In the genomic region with DNA sequence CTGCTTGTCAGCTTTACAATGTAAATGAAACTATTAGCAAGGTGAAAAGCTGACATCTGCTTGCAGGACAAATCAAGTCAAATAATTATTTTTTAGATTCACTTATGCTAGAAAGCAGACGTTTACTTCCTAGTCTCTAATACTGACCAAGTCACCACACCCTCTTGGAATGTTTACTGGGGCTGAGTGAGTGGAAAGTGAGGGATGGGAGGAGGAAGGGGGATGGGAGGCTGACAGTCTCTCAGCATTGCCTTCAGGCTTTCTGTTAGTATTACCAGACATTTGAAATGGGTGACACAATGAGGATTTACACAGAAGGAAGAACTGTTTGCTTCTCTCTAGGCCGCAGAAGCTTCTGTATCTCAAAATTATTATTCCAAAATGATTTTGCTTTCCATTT, we compare ENCODE assay signal across 11 cellular contexts.
A peak's percentile ranks its signal among the peaks of the same experiment; 100 is the strongest.
DNase-seq lines count a peak whose midpoint lies in the region; ATAC-seq, FAIRE-seq and TF ChIP-seq lines count a peak whose summit lies in the region.
"Had no signal": no experiment of that assay in that cellular context is flagged by ENCODE, and none has a peak within 500 bp of the region (broad histone marks: within the 10 kb centered on the region; RNA-seq: fewer than 3 reads in every experiment).

No MANE protein-coding gene starts in this region.

- peak overlapping the region; percentile 80 for H2BK120ac ChIP-seq in mesendoderm (ENCODE audit: low read depth, low read length)

- RAD21 ChIA-PET in GM12878 (lab: Charles Lee; ENCODE audit: unreplicated experiment): interaction anchor here (1.9 kb wide), 1 partner anchor 43 kb away, joined by 8 read pairs; no protein-coding TSS in a partner anchor

- TF ChIP-seq EP300 in GM12878 (IDR thresholded peaks at IDR 0.05; ENCODE audit: borderline replicate concordance in 1 of 2, control insufficient read depth in 1 of 2, low read depth in 2 of 2, low read length in 2 of 2): no peak

- in situ Hi-C loops in GM12878 (cut with MboI): no loop called here

- H3K79me1 ChIP-seq in mesendoderm (ENCODE audit: low read length): no peaks in the 10 kb centered on the region

- H3K18ac ChIP-seq in mesendoderm (ENCODE audit: low read length): no peak overlapping the region

- peak overlapping the region; percentile 21; the same call in 1 of the 2 replicates for H2AFZ ChIP-seq in GM12878 (ENCODE audit: control insufficient read depth, low read depth, low read length)

- SMC1A ChIA-PET in GM12878 (lab: Charles Lee; ENCODE audit: uncharacterized antibody, unreplicated experiment): interaction anchor here (1.4 to 3.9 kb wide), 7 partner anchors 11 to 77 kb away, joined by 3 to 23 read pairs (median 11); no protein-coding TSS in a partner anchor

- H3K23ac ChIP-seq in mesendoderm (ENCODE audit: low read length): no peak overlapping the region

- intact Hi-C loops in GM12878 (cut with micrococcal nuclease; ENCODE audit: unreplicated experiment): no loop called here

- H4K8ac ChIP-seq in mesendoderm (ENCODE audit: low read depth, low read length): no peak overlapping the region

- H3K9ac ChIP-seq in BLaER1 treated with 17β-estradiol and CSF1 and Interleukin-3, amounts not matched to agents 10 nM and 100 nM: no peak overlapping the region
- no peak overlapping the region for H3K9ac ChIP-seq in GM12878 (ENCODE audit: control insufficient read depth, insufficient read depth, low read length)
- H3K9ac ChIP-seq in mesendoderm (ENCODE audit: low read length): no peak overlapping the region

- H3K27me3 ChIP-seq in BLaER1 treated with 17β-estradiol and CSF1 and Interleukin-3, amounts not matched to agents 10 nM and 100 nM: no peaks in the 10 kb centered on the region
- no peaks in the 10 kb centered on the region for H3K27me3 ChIP-seq in GM12878 (replicated peaks in 1 of 2; ENCODE audit: control insufficient read depth in 2 of 2, insufficient read depth in 2 of 2, low read length in 1 of 2)
- H3K27me3 ChIP-seq in mesendoderm (ENCODE audit: insufficient read depth, low read length, poor library complexity): no peaks in the 10 kb centered on the region

- H3K36me3 ChIP-seq in BLaER1 treated with 17β-estradiol and CSF1 and Interleukin-3, amounts not matched to agents 10 nM and 100 nM: peaks cover 0 to 10% (median 0%) of the 10 kb centered on the region in 11 experiments; a peak in 1 of 22 replicates
- no peaks in the 10 kb centered on the region for H3K36me3 ChIP-seq in GM12878 (ENCODE audit: control insufficient read depth in 2 of 2, insufficient read depth in 2 of 2, low read length in 1 of 2)
- no peaks in the 10 kb centered on the region for H3K36me3 ChIP-seq in mesendoderm (ENCODE audit: control insufficient read depth, insufficient read depth, low read length)

- H3K4me1 ChIP-seq in BLaER1 treated with 17β-estradiol and CSF1 and Interleukin-3, amounts not matched to agents 10 nM and 100 nM: peaks cover 10 to 50% (median 42%) of the 10 kb centered on the region in 10 experiments; a peak in 19 of 20 replicates
- H3K4me1 ChIP-seq in GM12878 (ENCODE audit: control insufficient read depth, insufficient read depth, low read length) (peaks cover 17% of the 10 kb centered on the region), mesendoderm (ENCODE audit: control insufficient read depth, low read depth, low read length) (peaks cover 2% of the 10 kb centered on the region)

- POLR2A ChIA-PET in GM12878 (lab: Charles Lee): interaction anchor here (1.2 kb wide), 1 partner anchor 28 kb away, joined by 3 read pairs; no protein-coding TSS in a partner anchor

- no TSS peak for BruUV-seq in GM12878 (replicated peaks; lab: Mats Ljungman, UMichigan)

- no peak overlapping the region for H4K5ac ChIP-seq in mesendoderm (ENCODE audit: low read length)

- H2AK5ac ChIP-seq in mesendoderm (ENCODE audit: low read length): no peak overlapping the region

- CTCF ChIA-PET in GM12878 (lab: Yijun Ruan, JAX): interaction anchor here (1.8 kb wide), 1 partner anchor 11 kb away, joined by 4 read pairs; no protein-coding TSS in a partner anchor

- no peak overlapping the region for H3K4me3 ChIP-seq in BLaER1 treated with 17β-estradiol and CSF1 and Interleukin-3, amounts not matched to agents 10 nM and 100 nM
- H3K4me3 ChIP-seq in GM12878 (no peak overlapping the region), mesendoderm (ENCODE audit: low read length) (no peak overlapping the region)

- no peak for TF ChIP-seq POLR2A in GM12878 (IDR thresholded peaks at IDR 0.05; ENCODE audit: low read depth, low read length)

- peak overlapping the region; percentile 63 for H3K56ac ChIP-seq in mesendoderm (ENCODE audit: low read length)

- H3K9me3 ChIP-seq in BLaER1 treated with 17β-estradiol and CSF1 and Interleukin-3, amounts not matched to agents 10 nM and 100 nM (replicated peaks in 1 of 11): peaks cover 35 to 52% (median 44%) of the 10 kb centered on the region in 11 experiments
- peaks cover 7% of the 10 kb centered on the region; the same call in 1 of the 3 replicates for H3K9me3 ChIP-seq in GM12878 (replicated peaks; ENCODE audit: control insufficient read depth, insufficient read depth, low read length)

- peak; percentile 54 for DNase-seq in HuH-7 (ENCODE audit: low spot score)
- no peak for DNase-seq in GM12878 (ENCODE audit: low read depth, low spot score)
- DNase-seq in mesendoderm: peak; percentile 87
- no peak for DNase-seq in cerebellar cortex (ENCODE audit: low spot score)
- DNase-seq: natural killer cell; stimulated activated CD4-positive, alpha-beta T cell treated with anti-CD3 and anti-CD28 coated beads, Interleukin-1b, Interleukin-23, amount 100 ng/mL, for 48 hours had no signal

- no peak overlapping the region for H3K4ac ChIP-seq in mesendoderm (ENCODE audit: low read depth, low read length)

- no peaks in the 10 kb centered on the region for H3K79me2 ChIP-seq in GM12878 (ENCODE audit: control insufficient read depth, insufficient read depth, low read length)
- H3K79me2 ChIP-seq in mesendoderm (ENCODE audit: control insufficient read depth, insufficient read depth, low read length): no peaks in the 10 kb centered on the region

- no peak overlapping the region for H3K27ac ChIP-seq in BLaER1 treated with 17β-estradiol and CSF1 and Interleukin-3, amounts not matched to agents 10 nM and 100 nM
- H3K27ac ChIP-seq in GM12878 (ENCODE audit: control insufficient read depth, insufficient read depth) (no peak overlapping the region), mesendoderm (ENCODE audit: low read depth, low read length) (no peak overlapping the region)

- no peak overlapping the region for H2BK5ac ChIP-seq in mesendoderm (ENCODE audit: low read length)

- peak; percentile 31 for FAIRE-seq in GM12878 (lab: Jason Lieb, UNC)
- FAIRE-seq: H54 had no signal

- no peak overlapping the region for H2BK15ac ChIP-seq in mesendoderm (replicated peaks; ENCODE audit: low read depth)

- ATAC-seq in GM12878 (no peak), HG03097 (IDR thresholded peaks at IDR 0.05; ENCODE audit: low FRiP score, unreplicated experiment) (no peak), HG03571 (IDR thresholded peaks at IDR 0.05; ENCODE audit: unreplicated experiment) (no peak), GM19455 (IDR thresholded peaks at IDR 0.05; ENCODE audit: unreplicated experiment) (no peak)
- ATAC-seq: natural killer cell had no signal

- no peaks in the 10 kb centered on the region for H4K20me1 ChIP-seq in BLaER1 treated with 17β-estradiol and CSF1 and Interleukin-3, amounts not matched to agents 10 nM and 100 nM
- no peaks in the 10 kb centered on the region for H4K20me1 ChIP-seq in GM12878 (ENCODE audit: control insufficient read depth, insufficient read depth)

- whole genome bisulfite sequencing in GM12878 (ENCODE audit: insufficient coverage, insufficient replicate concordance, low lambda C conversion rate, missing lambda C conversion rate): 100% methylated on average over 2 of the region's 2 CpGs
- WGBS in mesendoderm (ENCODE audit: extremely low coverage, insufficient coverage, low lambda C conversion rate): no CpG with 5 or more reads among the region's 2 CpGs

- TF ChIP-seq CTCF in GM12878 (IDR thresholded peaks at IDR 0.05 in 2 of 3, conservative IDR thresholded peaks at IDR 0.05 in 1 of 3; ENCODE audit: control insufficient read depth in 2 of 3, extremely low read depth in 1 of 3, insufficient read depth in 1 of 3, low read depth in 3 of 3, low read length in 3 of 3): no peak

- no peak for TF ChIP-seq RAD21 in GM12878 (IDR thresholded peaks at IDR 0.05; ENCODE audit: insufficient read depth, low read depth, low read length)

- peak overlapping the region in 6 of 11 experiments; percentile 57 to 88 (median 76); a peak in 10 of 22 replicates for H3K4me2 ChIP-seq in BLaER1 treated with 17β-estradiol and CSF1 and Interleukin-3, amounts not matched to agents 10 nM and 100 nM
- H3K4me2 ChIP-seq in GM12878 (ENCODE audit: control insufficient read depth, insufficient read depth) (no peak overlapping the region), mesendoderm (ENCODE audit: low read length) (no peak overlapping the region)

TF ChIP-seq in GM12878, 131 proteins besides CTCF, POLR2A, EP300 and RAD21 (continues in another document):
- TF ChIP-seq KDM1A (IDR thresholded peaks at IDR 0.05; ENCODE audit: borderline replicate concordance) (no peak), NRF1 (conservative IDR thresholded peaks at IDR 0.05; ENCODE audit: low read depth, low read length) (no peak)
- TF ChIP-seq, protein P1, sequence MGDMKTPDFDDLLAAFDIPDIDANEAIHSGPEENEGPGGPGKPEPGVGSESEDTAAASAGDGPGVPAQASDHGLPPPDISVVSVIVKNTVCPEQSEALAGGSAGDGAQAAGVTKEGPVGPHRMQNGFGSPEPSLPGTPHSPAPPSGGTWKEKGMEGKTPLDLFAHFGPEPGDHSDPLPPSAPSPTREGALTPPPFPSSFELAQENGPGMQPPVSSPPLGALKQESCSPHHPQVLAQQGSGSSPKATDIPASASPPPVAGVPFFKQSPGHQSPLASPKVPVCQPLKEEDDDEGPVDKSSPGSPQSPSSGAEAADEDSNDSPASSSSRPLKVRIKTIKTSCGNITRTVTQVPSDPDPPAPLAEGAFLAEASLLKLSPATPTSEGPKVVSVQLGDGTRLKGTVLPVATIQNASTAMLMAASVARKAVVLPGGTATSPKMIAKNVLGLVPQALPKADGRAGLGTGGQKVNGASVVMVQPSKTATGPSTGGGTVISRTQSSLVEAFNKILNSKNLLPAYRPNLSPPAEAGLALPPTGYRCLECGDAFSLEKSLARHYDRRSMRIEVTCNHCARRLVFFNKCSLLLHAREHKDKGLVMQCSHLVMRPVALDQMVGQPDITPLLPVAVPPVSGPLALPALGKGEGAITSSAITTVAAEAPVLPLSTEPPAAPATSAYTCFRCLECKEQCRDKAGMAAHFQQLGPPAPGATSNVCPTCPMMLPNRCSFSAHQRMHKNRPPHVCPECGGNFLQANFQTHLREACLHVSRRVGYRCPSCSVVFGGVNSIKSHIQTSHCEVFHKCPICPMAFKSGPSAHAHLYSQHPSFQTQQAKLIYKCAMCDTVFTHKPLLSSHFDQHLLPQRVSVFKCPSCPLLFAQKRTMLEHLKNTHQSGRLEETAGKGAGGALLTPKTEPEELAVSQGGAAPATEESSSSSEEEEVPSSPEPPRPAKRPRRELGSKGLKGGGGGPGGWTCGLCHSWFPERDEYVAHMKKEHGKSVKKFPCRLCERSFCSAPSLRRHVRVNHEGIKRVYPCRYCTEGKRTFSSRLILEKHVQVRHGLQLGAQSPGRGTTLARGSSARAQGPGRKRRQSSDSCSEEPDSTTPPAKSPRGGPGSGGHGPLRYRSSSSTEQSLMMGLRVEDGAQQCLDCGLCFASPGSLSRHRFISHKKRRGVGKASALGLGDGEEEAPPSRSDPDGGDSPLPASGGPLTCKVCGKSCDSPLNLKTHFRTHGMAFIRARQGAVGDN (IDR thresholded peaks at IDR 0.05): no peak

Comparison
In these comparisons a context has a peak if more than half of its experiments do, and no peak if none do; other contexts are left out.
1. H3K4me2 ChIP-seq: peak in BLaER1 treated with 17β-estradiol and CSF1 and Interleukin-3, amounts not matched to agents 10 nM and 100 nM (6 of 11); none in GM12878 (single experiment) and mesendoderm (single experiment).
2. DNase-seq: peak in HuH-7 (single experiment) and mesendoderm (single experiment); none in GM12878 (single experiment) and cerebellar cortex (single experiment).